In genomic region chr5:150783422-150783928, GRCh38 we compare ENCODE assay signal across 1 cellular context.
A peak's percentile ranks its signal among the peaks of the same experiment; 100 is the strongest.
TF ChIP-seq lines count a peak whose summit lies in the region.

No MANE protein-coding gene starts in this region.

TF ChIP-seq in HEK293, 187 proteins besides CTCF, POLR2A, EP300 and RAD21 (continued from another document):
- TF ChIP-seq ZNF18 (tag by site-specific recombination; IDR thresholded peaks at IDR 0.05) (peak; percentile 79; the same call in 1 of the 2 replicates), ZNF280C (tag by site-specific recombination; IDR thresholded peaks at IDR 0.05) (no peak), BCL11A (tag by site-specific recombination; IDR thresholded peaks at IDR 0.05; ENCODE audit: low read depth) (peak; percentile 35; the same call in 1 of the 2 replicates), ZNF501 (tag by site-specific recombination; IDR thresholded peaks at IDR 0.05) (0 out of 2 replicates have a peak, but pooled peaks have one; percentile 22), OVOL3 (tag by site-specific recombination; IDR thresholded peaks at IDR 0.05) (peak; percentile 67; the same call in 1 of the 2 replicates), ZNF274 (IDR thresholded peaks at IDR 0.05; ENCODE audit: low read length) (no peak), ZNF274 (tag by site-specific recombination; IDR thresholded peaks at IDR 0.05; ENCODE audit: borderline replicate concordance) (no peak), ZNF184 (tag by site-specific recombination; IDR thresholded peaks at IDR 0.05) (peak; percentile 58; the same call in 1 of the 2 replicates), ZNF704 (tag by site-specific recombination; IDR thresholded peaks at IDR 0.05) (no peak), PRDM4 (tag by site-specific recombination; IDR thresholded peaks at IDR 0.05) (peak; percentile 71), ZNF362 (tag by site-specific recombination; IDR thresholded peaks at IDR 0.05) (peak; percentile 97), ZSCAN23 (tag by site-specific recombination; IDR thresholded peaks at IDR 0.05) (no peak), ZNF777 (tag by site-specific recombination; IDR thresholded peaks at IDR 0.05; ENCODE audit: borderline replicate concordance) (no peak), ZNF449 (tag by site-specific recombination; IDR thresholded peaks at IDR 0.05) (no peak), HIC1 (tag by site-specific recombination; IDR thresholded peaks at IDR 0.05) (peak; percentile 48; the same call in 1 of the 2 replicates), ATF2 (tag by site-specific recombination; IDR thresholded peaks at IDR 0.05; ENCODE audit: low read depth) (no peak), PRDM6 (tag by site-specific recombination; IDR thresholded peaks at IDR 0.05) (peak; percentile 78), MZF1 (tag by site-specific recombination; IDR thresholded peaks at IDR 0.05; ENCODE audit: borderline replicate concordance) (no peak), MEIS1 (CRISPR knock-in tag; IDR thresholded peaks at IDR 0.05; ENCODE audit: borderline replicate concordance) (no peak)
